ENCODE assay signal across 21 cellular contexts in genomic region chr6:148723484-148723883, GRCh38. TPM values are rescaled to one million over a fixed set of nuclear protein-coding genes. Genes with fewer than 3 reads are reported as not detected.
DNase-seq lines count a peak whose midpoint lies in the region; ATAC-seq and TF ChIP-seq lines count a peak whose summit lies in the region.
"Had no signal": no experiment of that assay in that cellular context is flagged by ENCODE, and none has a peak within 500 bp of the region (broad histone marks: within the 10 kb centered on the region; RNA-seq: fewer than 3 reads in every experiment).

No MANE protein-coding gene starts in this region.

- no peak overlapping the region for H2AFZ ChIP-seq in mammary epithelial cell (ENCODE audit: low read depth, low read length)
- H2AFZ ChIP-seq: parathyroid adenoma had no signal

- H3K36me3 ChIP-seq in mammary epithelial cell (ENCODE audit: insufficient read depth, low read length), result no peaks in the 10 kb centered on the region
- H3K36me3 ChIP-seq: BLaER1 had no signal

- no peak overlapping the region for H3K9ac ChIP-seq in mammary epithelial cell (ENCODE audit: insufficient read depth, low read length)
- H3K9ac ChIP-seq: BLaER1, KMS-11, parathyroid adenoma had no signal

- dilution Hi-C loops in mammary epithelial cell (cut with HindIII; ENCODE audit: low sequenced_read_pairs), result no loop called here

- H3K4me2 ChIP-seq in mammary epithelial cell (ENCODE audit: insufficient read depth, low read depth, low read length), result no peak overlapping the region
- H3K4me2 ChIP-seq: BLaER1, KMS-11 had no signal

- CTCF ChIA-PET in mammary epithelial cell (lab: Charles Lee; ENCODE audit: low non-redundant PET), result no interaction called here

- H3K79me2 ChIP-seq in mammary epithelial cell (ENCODE audit: insufficient read depth, low read length), result no peaks in the 10 kb centered on the region
- H3K79me2 ChIP-seq: parathyroid adenoma had no signal

- no peaks in the 10 kb centered on the region for H3K27me3 ChIP-seq in mammary epithelial cell (ENCODE audit: insufficient read depth, low read length)
- H3K27me3 ChIP-seq: BLaER1, testis had no signal

- TF ChIP-seq CTCF in mammary epithelial cell (conservative IDR thresholded peaks at IDR 0.05 in 1 of 2, IDR thresholded peaks at IDR 0.05 in 1 of 2; ENCODE audit: extremely low read depth in 1 of 2, insufficient read depth in 1 of 2, low read depth in 1 of 2, low read length in 2 of 2), result no peak

- in situ Hi-C loops in mammary epithelial cell (cut with MboI; ENCODE audit: low sequenced_read_pairs in 2 of 2), result no loop called here

- no peaks in the 10 kb centered on the region for H3K9me3 ChIP-seq in mammary epithelial cell (replicated peaks; ENCODE audit: insufficient read depth, low read length)
- H3K9me3 ChIP-seq: testis had no signal

- DNase-seq in AG20443 (ENCODE audit: low spot score) (peak; percentile 46), HT1080 (ENCODE audit: low read depth) (peak; percentile 21), mammary epithelial cell (peak; percentile 16), iris pigment epithelial cell (ENCODE audit: low read depth) (peak; percentile 89), NCI-H128 (lab: John Stamatoyannopoulos, UW; ENCODE audit: unreplicated experiment) (no peak), NCI-H2227 treated with DMSO at 0.1 percent for 48 hours (lab: John Stamatoyannopoulos, UW) (no peak)
- DNase-seq in activated CD4-positive, CD25-positive, alpha-beta regulatory T cell treated with anti-CD3 and anti-CD28 coated beads, Interleukin-2, amount 50 U/mL, for 72 hours, result no peak
- DNase-seq: activated CD4-positive, alpha-beta memory T cell treated with anti-CD3 and anti-CD28 coated beads, Interleukin-2, amount 10 ng/mL, durations not matched to agents 7 days and 5 days; activated naive CD8-positive, alpha-beta T cell treated with anti-CD3 and anti-CD28 coated beads, Interleukin-2, amount 10 ng/mL, durations not matched to agents 7 days and 5 days; activated T-cell treated with anti-CD3 and anti-CD28 coated beads, Interleukin-2, amount 50 U/mL, for 24 hours; endodermal cell; NCI-H1436; stimulated activated CD4-positive, alpha-beta T cell treated with anti-CD3 and anti-CD28 coated beads, Interleukin-4, amount 100 ng/mL, for 4 hours; stimulated activated CD8-positive, alpha-beta memory T cell treated with anti-CD3 and anti-CD28 coated beads, Interleukin-4, amount 100 ng/mL, for 48 hours; T-helper 1 cell; testis had no signal

- WGBS in mammary epithelial cell (ENCODE audit: low coverage, missing lambda C conversion rate), result 100% methylated on average over 1 of the region's 1 CpG

- ATAC-seq in HG03442 (IDR thresholded peaks at IDR 0.05; ENCODE audit: unreplicated experiment), result no peak

- intact Hi-C loops in mammary epithelial cell (cut with micrococcal nuclease), result no loop called here

- H3K4me1 ChIP-seq in mammary epithelial cell (ENCODE audit: insufficient read depth, low read length), result no peaks in the 10 kb centered on the region
- H3K4me1 ChIP-seq: BLaER1, parathyroid adenoma, testis had no signal

- BruUV-seq in mammary epithelial cell (replicated peaks; lab: Mats Ljungman, UMichigan), result no TSS peak

- H4K20me1 ChIP-seq in mammary epithelial cell (ENCODE audit: insufficient read depth, low read length), result no peaks in the 10 kb centered on the region
- H4K20me1 ChIP-seq: BLaER1 had no signal

- no peak overlapping the region for H3K27ac ChIP-seq in mammary epithelial cell (ENCODE audit: insufficient read depth, low read depth, low read length)
- H3K27ac ChIP-seq: BLaER1, KMS-11, parathyroid adenoma, testis, VCaP had no signal

- H3K4me3 ChIP-seq in mammary epithelial cell (replicated peaks in 1 of 3; ENCODE audit: insufficient read depth in 1 of 3, low read depth in 2 of 3, low read length in 3 of 3), result no peak overlapping the region
- H3K4me3 ChIP-seq: BLaER1, testis had no signal

RNA-seq across cellular contexts. Expression of gene UST, which starts 23.3 kb away (rescaled TPM):
- 12.4 and 14.0 TPM in 2 replicates for total RNA-seq in HT1080 (2014; rRNA removed; shearing (Covaris generic))
- 6.2 and 6.8 TPM in 2 replicates for polyA plus RNA-seq in HT1080 (2015; cell fraction: cytosol; rRNA removed)
- 3.4 and 4.4 TPM in 2 replicates for polyA plus RNA-seq in HT1080 (2015; cell fraction: nucleus; rRNA removed)
- 10 to 100 TPM; 13.0 to 22.2 TPM for total RNA-seq in mammary epithelial cell
- polyA plus RNA-seq in mammary epithelial cell, result 6.2 TPM
- polyA minus RNA-seq in mammary epithelial cell, result 12.5 TPM

Comparison
In these comparisons a context has a peak if more than half of its experiments do, and no peak if none do; other contexts are left out.
1. DNase-seq: peak in AG20443 (single experiment), HT1080 (single experiment), mammary epithelial cell (single experiment) and iris pigment epithelial cell (single experiment); none in NCI-H128 (single experiment), NCI-H2227 treated with DMSO at 0.1 percent for 48 hours (single experiment) and activated CD4-positive, CD25-positive, alpha-beta regulatory T cell treated with anti-CD3 and anti-CD28 coated beads, Interleukin-2, amount 50 U/mL, for 72 hours (single experiment).